27 cellular contexts compared by ENCODE assay signal in genomic region chr16:11109551-11109950, GRCh38.
DNase-seq lines count a peak whose midpoint lies in the region; ATAC-seq and TF ChIP-seq lines count a peak whose summit lies in the region.
"Had no signal": no experiment of that assay in that cellular context is flagged by ENCODE, and none has a peak within 500 bp of the region (broad histone marks: within the 10 kb centered on the region; RNA-seq: fewer than 3 reads in every experiment).

No MANE protein-coding gene starts in this region.

- H3K4me3 ChIP-seq in DND-41 (ENCODE audit: low read depth in 1 of 2, low read length in 2 of 2) (no peak overlapping the region), SJCRH30 (no peak overlapping the region), fibroblast of villous mesenchyme (ENCODE audit: low read depth, low read length) (no peak overlapping the region), smooth muscle cell (no peak overlapping the region)
- H3K4me3 ChIP-seq: BLaER1 treated with 17β-estradiol and CSF1 and Interleukin-3, amounts not matched to agents 10 nM and 100 nM; gastrocnemius medialis; SK-N-MC had no signal

- H3K36me3 ChIP-seq in DND-41 (ENCODE audit: insufficient read depth, low read length): peaks cover 3% of the 10 kb centered on the region; the same call in 1 of the 2 replicates
- H3K36me3 ChIP-seq in SJCRH30: no peaks in the 10 kb centered on the region
- no peaks in the 10 kb centered on the region for H3K36me3 ChIP-seq in smooth muscle cell (ENCODE audit: low read depth)
- H3K36me3 ChIP-seq: gastrocnemius medialis had no signal

- H3K27me3 Mint-ChIP-seq in mesothelial cell of epicardium (ENCODE audit: low read depth): peaks cover 3% of the 10 kb centered on the region
- H3K27me3 Mint-ChIP-seq: activated T-cell treated with anti-CD3 and anti-CD28 coated beads, Interleukin-2, amount 50 U/mL, for 24 hours; central memory CD8-positive, alpha-beta T cell; stimulated activated naive CD8-positive, alpha-beta T cell treated with anti-CD3 and anti-CD28 coated beads, Interleukin-15, Interleukin-2, amounts not matched to agents 100 ng/mL and 50 ng/mL, for 24 hours had no signal

- no peak overlapping the region for H2AFZ ChIP-seq in DND-41 (ENCODE audit: low read depth, low read length)
- no peak overlapping the region for H2AFZ ChIP-seq in smooth muscle cell (ENCODE audit: low read depth)

- TF ChIP-seq CTCF in DND-41 (IDR thresholded peaks at IDR 0.05; ENCODE audit: borderline replicate concordance, extremely low read depth, low read length, poor library complexity, severe bottlenecking) (no peak), fibroblast of villous mesenchyme (IDR thresholded peaks at IDR 0.05; ENCODE audit: insufficient read depth, low read depth, low read length) (no peak), smooth muscle cell (IDR thresholded peaks at IDR 0.05; ENCODE audit: borderline replicate concordance, insufficient read depth, poor library complexity, severe bottlenecking) (no peak), mesothelial cell of epicardium (IDR thresholded peaks at IDR 0.05; ENCODE audit: unreplicated experiment) (no peak)

- H3K4me1 Mint-ChIP-seq in mesothelial cell of epicardium: peaks cover 16% of the 10 kb centered on the region

- H3K9ac ChIP-seq in DND-41 (ENCODE audit: low read depth, low read length) (no peak overlapping the region), smooth muscle cell (ENCODE audit: low read depth) (no peak overlapping the region)
- H3K9ac ChIP-seq: BLaER1 treated with 17β-estradiol and CSF1 and Interleukin-3, amounts not matched to agents 10 nM and 100 nM; KMS-11 had no signal

- DNase-seq in DND-41 (no peak), SJCRH30 (peak; percentile 78 to 79), fibroblast of villous mesenchyme (ENCODE audit: low read depth) (peak; percentile 90), smooth muscle cell (lab: John Stamatoyannopoulos, UW; ENCODE audit: unreplicated experiment) (no peak), mesothelial cell of epicardium (ENCODE audit: low spot score in 2 of 2, unreplicated experiment in 2 of 2) (no peak)
- DNase-seq in stimulated activated CD4-positive, alpha-beta T cell treated with anti-CD3 and anti-CD28 coated beads, Interleukin-15, amount 100 ng/mL, for 24 hours: no peak
- DNase-seq: ACHN; activated CD8-positive, alpha-beta memory T cell treated with anti-CD3 and anti-CD28 coated beads for 24 hours; activated naive CD4-positive, alpha-beta T cell; activated T-cell treated with anti-CD3 and anti-CD28 coated beads, Interleukin-2, amount 50 U/mL, for 24 hours; anterior cingulate cortex; erythroblast; gastrocnemius medialis; hypothalamus; MV-4-11; NCI-H526 treated with DMSO at 0.1 percent for 48 hours; RPMI8226; small intestine; stimulated activated CD4-positive, alpha-beta T cell treated with anti-CD3 and anti-CD28 coated beads, Interleukin-4, amount 100 ng/mL, for 1 hour; trophoblast cell had no signal

- 6% methylated on average over 6 of the region's 6 CpGs for WGBS in smooth muscle cell (ENCODE audit: low lambda C conversion rate)

- H3K9me3 ChIP-seq in DND-41 (ENCODE audit: insufficient read depth, low read length, severe bottlenecking): no peaks in the 10 kb centered on the region
- H3K9me3 ChIP-seq in SJCRH30 (replicated peaks): 0 out of 2 replicates have a peak, but pooled peaks cover 4% of the 10 kb centered on the region
- peaks cover 4% of the 10 kb centered on the region for H3K9me3 ChIP-seq in smooth muscle cell (replicated peaks; ENCODE audit: low read depth)

- ATAC-seq in DND-41 (ENCODE audit: insufficient read depth, low read depth): no peak
- ATAC-seq in GM21447 (IDR thresholded peaks at IDR 0.05; ENCODE audit: unreplicated experiment): no peak
- ATAC-seq in GM19395 (IDR thresholded peaks at IDR 0.05; ENCODE audit: unreplicated experiment): no peak
- ATAC-seq: gastrocnemius medialis had no signal

- H3K27me3 ChIP-seq in DND-41 (ENCODE audit: insufficient read depth, low read length, poor library complexity) (no peaks in the 10 kb centered on the region), SJCRH30 (no peaks in the 10 kb centered on the region), smooth muscle cell (ENCODE audit: low read depth) (no peaks in the 10 kb centered on the region)
- H3K27me3 ChIP-seq: BLaER1 treated with 17β-estradiol and CSF1 and Interleukin-3, amounts not matched to agents 10 nM and 100 nM; gastrocnemius medialis had no signal

- peaks cover 56% of the 10 kb centered on the region for H3K4me1 ChIP-seq in DND-41 (ENCODE audit: insufficient read depth, low read length)
- peaks cover 25% of the 10 kb centered on the region for H3K4me1 ChIP-seq in SJCRH30
- H3K4me1 ChIP-seq in smooth muscle cell (ENCODE audit: low read depth): peaks cover 5% of the 10 kb centered on the region

- no peak overlapping the region for H3K4me2 ChIP-seq in DND-41 (ENCODE audit: insufficient read depth, low read length)
- H3K4me2 ChIP-seq in smooth muscle cell: peak overlapping the region; percentile 1
- H3K4me2 ChIP-seq: BLaER1 treated with 17β-estradiol and CSF1 and Interleukin-3, amounts not matched to agents 10 nM and 100 nM; KMS-11 had no signal

- H3K27ac ChIP-seq in DND-41 (ENCODE audit: low read length) (peak overlapping the region; percentile 48; the same call in 1 of the 2 replicates), SJCRH30 (no peak overlapping the region), smooth muscle cell (ENCODE audit: low read depth) (no peak overlapping the region)
- H3K27ac ChIP-seq: gastrocnemius medialis, KMS-11, SK-N-MC had no signal

- H3K79me2 ChIP-seq in DND-41 (ENCODE audit: insufficient read depth, low read length) (no peaks in the 10 kb centered on the region), smooth muscle cell (ENCODE audit: low read depth) (no peaks in the 10 kb centered on the region)

- H3K4me3 Mint-ChIP-seq in mesothelial cell of epicardium: no peak overlapping the region
- H3K4me3 Mint-ChIP-seq: activated T-cell treated with anti-CD3 and anti-CD28 coated beads, Interleukin-2, amount 50 U/mL, for 24 hours; central memory CD8-positive, alpha-beta T cell; stimulated activated naive CD8-positive, alpha-beta T cell treated with anti-CD3 and anti-CD28 coated beads, Interleukin-15, Interleukin-2, amounts not matched to agents 100 ng/mL and 50 ng/mL, for 24 hours had no signal

- peaks cover 9% of the 10 kb centered on the region for H3F3A ChIP-seq in smooth muscle cell (ENCODE audit: low read depth)

- H3K27ac Mint-ChIP-seq in mesothelial cell of epicardium: no peak overlapping the region

- no peaks in the 10 kb centered on the region for H4K20me1 ChIP-seq in DND-41 (ENCODE audit: insufficient read depth, low read length)
- no peaks in the 10 kb centered on the region for H4K20me1 ChIP-seq in smooth muscle cell (ENCODE audit: low read depth)
- H4K20me1 ChIP-seq: BLaER1 treated with 17β-estradiol and CSF1 and Interleukin-3, amounts not matched to agents 10 nM and 100 nM had no signal

- H3K9me3 Mint-ChIP-seq in mesothelial cell of epicardium: peaks cover 12% of the 10 kb centered on the region
- H3K9me3 Mint-ChIP-seq: central memory CD8-positive, alpha-beta T cell had no signal

- peaks cover 17% of the 10 kb centered on the region for H3K36me3 Mint-ChIP-seq in mesothelial cell of epicardium

Comparison
In these comparisons a context has a peak if more than half of its experiments do, and no peak if none do; other contexts are left out.
1. DNase-seq: peak in SJCRH30 (2 of 2) and fibroblast of villous mesenchyme (single experiment); none in DND-41 (single experiment), smooth muscle cell (single experiment), mesothelial cell of epicardium (0 of 2) and stimulated activated CD4-positive, alpha-beta T cell treated with anti-CD3 and anti-CD28 coated beads, Interleukin-15, amount 100 ng/mL, for 24 hours (single experiment).